30 cellular contexts compared by ENCODE assay signal in the genomic region with DNA sequence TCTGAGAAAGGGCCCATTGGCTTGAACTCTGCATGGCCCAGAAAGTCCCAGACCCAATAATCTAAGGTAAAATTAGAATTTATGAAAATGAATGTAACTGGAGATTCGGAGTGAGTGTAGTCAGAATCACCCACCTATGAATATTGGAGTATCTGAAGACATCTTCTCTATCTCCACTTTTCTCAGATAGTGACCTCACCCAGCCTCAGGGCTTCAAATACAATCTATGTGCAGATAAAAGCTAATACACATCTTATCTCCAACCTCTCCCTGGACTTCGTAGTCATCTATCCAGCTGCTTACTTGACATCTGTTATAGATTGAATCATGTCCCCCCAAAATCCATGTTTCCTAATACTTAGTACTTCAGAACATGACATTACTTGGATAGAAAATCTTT.
"Had no signal": no experiment of that assay in that cellular context is flagged by ENCODE, and none has a peak within 500 bp of the region (broad histone marks: within the 10 kb centered on the region; RNA-seq: fewer than 3 reads in every experiment).

No MANE protein-coding gene starts in this region.

- H3K4me3 ChIP-seq: adrenal gland, ascending aorta, body of pancreas, breast epithelium, cardiac muscle cell had no signal

- H3K27me3 ChIP-seq: adrenal gland, ascending aorta, body of pancreas, brain microvascular endothelial cell, breast epithelium, cardiac muscle cell had no signal

- DNase-seq: activated effector memory CD4-positive, alpha-beta T cell treated with anti-CD3 and anti-CD28 coated beads, Interleukin-2, amount 50 U/mL, for 16 hours; activated effector memory CD4-positive, alpha-beta T cell treated with Interleukin-2 at 50 U/mL for 16 hours; activated gamma-delta T cell; activated gamma-delta T cell treated with Interleukin-2 at 50 U/mL for 16 hours; activated naive CD4-positive, alpha-beta T cell; activated naive CD4-positive, alpha-beta T cell treated with anti-CD3 and anti-CD28 coated beads for 36 hours; activated naive CD4-positive, alpha-beta T cell treated with anti-CD3 and anti-CD28 coated beads, Interleukin-2, amount 10 ng/mL, durations not matched to agents 7 days and 5 days; activated naive CD4-positive, alpha-beta T cell treated with anti-CD3 and anti-CD28 coated beads, Interleukin-2, amount 50 U/mL, for 16 hours; activated naive CD4-positive, alpha-beta T cell treated with Interleukin-2 at 50 U/mL for 16 hours; activated naive CD8-positive, alpha-beta T cell treated with anti-CD3 and anti-CD28 coated beads for 36 hours; activated naive CD8-positive, alpha-beta T cell treated with anti-CD3 and anti-CD28 coated beads, Interleukin-2, amount 10 ng/mL, durations not matched to agents 7 days and 5 days; activated naive CD8-positive, alpha-beta T cell treated with anti-CD3 and anti-CD28 coated beads, Interleukin-2, amount 50 U/mL, for 24 hours; activated T-cell treated with anti-CD3 and anti-CD28 coated beads, Interleukin-2, amount 50 U/mL, for 1 hour; activated T-cell treated with anti-CD3 and anti-CD28 coated beads, Interleukin-2, amount 50 U/mL, for 24 hours; activated T-cell treated with anti-CD3 and anti-CD28 coated beads, Interleukin-2, amount 50 U/mL, for 4 hours; activated T-cell treated with anti-CD3 and anti-CD28 coated beads, Interleukin-2, amount 50 U/mL, for 48 hours; activated T-cell treated with anti-CD3 and anti-CD28 coated beads, Interleukin-2, amount 50 U/mL, for 72 hours; adrenal gland; amniotic stem cell; amygdala; anterior cingulate cortex; aorta; body of pancreas; brain microvascular endothelial cell; caudate nucleus; central memory CD4-positive, alpha-beta T cell; cerebellar nuclear complex had no signal

- H3K36me3 ChIP-seq: adrenal gland, ascending aorta, brain microvascular endothelial cell, breast epithelium, cardiac muscle cell had no signal

- H3K4me1 ChIP-seq: adrenal gland, ascending aorta, body of pancreas, breast epithelium had no signal

- H3K27ac ChIP-seq: adrenal gland, ascending aorta, body of pancreas, brain microvascular endothelial cell, breast epithelium, cardiac muscle cell had no signal

- H3K9me3 ChIP-seq: adrenal gland, ascending aorta, body of pancreas, breast epithelium had no signal
